11 cellular contexts compared by ENCODE assay signal in the genomic region with DNA sequence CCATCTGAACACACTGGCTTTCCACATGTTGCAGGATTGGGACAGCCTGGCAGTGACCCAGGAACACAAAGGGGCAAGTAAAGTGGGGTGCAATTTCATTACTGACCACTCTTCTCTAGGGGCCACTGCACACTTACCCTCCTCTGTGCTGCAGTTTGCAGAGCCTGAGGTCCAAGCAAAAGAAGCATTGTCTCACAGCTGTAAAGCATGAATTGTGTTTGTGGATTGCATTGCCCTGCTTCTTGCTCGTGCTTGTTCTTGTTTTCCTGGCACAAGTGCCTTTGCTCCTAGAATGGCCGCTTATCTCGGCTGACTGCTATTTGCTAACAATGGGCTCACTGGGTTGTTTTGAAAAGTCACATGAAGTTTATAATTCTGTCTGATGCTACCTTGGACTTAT.
DNase-seq lines count a peak whose midpoint lies in the region; ATAC-seq and TF ChIP-seq lines count a peak whose summit lies in the region.
"Had no signal": no experiment of that assay in that cellular context is flagged by ENCODE, and none has a peak within 500 bp of the region (broad histone marks: within the 10 kb centered on the region; RNA-seq: fewer than 3 reads in every experiment).

No MANE protein-coding gene starts in this region.

- H3K4me3 Mint-ChIP-seq in activated T-helper 1 cell treated with anti-CD3 and anti-CD28 coated beads, Interleukin-12 subunit alpha, Interleukin-12 subunit beta, Interleukin-2, Interleukin-4 antibody, amounts not matched to agents 30 ng/mL and 10 ng/mL and 1 ng/mL, durations not matched to agents 14 hours and 24 hours and 36 hours = no peak overlapping the region

- H3K9me3 Mint-ChIP-seq in activated T-helper 1 cell treated with anti-CD3 and anti-CD28 coated beads, Interleukin-12 subunit alpha, Interleukin-12 subunit beta, Interleukin-2, Interleukin-4 antibody, amounts not matched to agents 30 ng/mL and 10 ng/mL and 1 ng/mL, durations not matched to agents 14 hours and 24 hours and 36 hours = peaks cover 10% of the 10 kb centered on the region

- ATAC-seq in sciatic nerve = peak; percentile 66
- no peak for ATAC-seq in omental fat pad (ENCODE audit: low FRiP score)
- ATAC-seq: activated CD4-positive, CD25-positive, alpha-beta regulatory T cell treated with anti-CD3 and anti-CD28 coated beads, Interleukin-2, amount 50 U/mL, for 24 hours had no signal

- no peak for TF ChIP-seq CTCF in omental fat pad (IDR thresholded peaks at IDR 0.05)

- no peaks in the 10 kb centered on the region for H3K36me3 Mint-ChIP-seq in activated T-helper 1 cell treated with anti-CD3 and anti-CD28 coated beads, Interleukin-12 subunit alpha, Interleukin-12 subunit beta, Interleukin-2, Interleukin-4 antibody, amounts not matched to agents 30 ng/mL and 10 ng/mL and 1 ng/mL, durations not matched to agents 14 hours and 24 hours and 36 hours (ENCODE audit: low read depth)

- H3K27me3 Mint-ChIP-seq in activated T-helper 1 cell treated with anti-CD3 and anti-CD28 coated beads, Interleukin-12 subunit alpha, Interleukin-12 subunit beta, Interleukin-2, Interleukin-4 antibody, amounts not matched to agents 30 ng/mL and 10 ng/mL and 1 ng/mL, durations not matched to agents 14 hours and 24 hours and 36 hours (ENCODE audit: insufficient read depth) = peaks cover 2% of the 10 kb centered on the region

- no peaks in the 10 kb centered on the region for H3K4me1 Mint-ChIP-seq in activated T-helper 1 cell treated with anti-CD3 and anti-CD28 coated beads, Interleukin-12 subunit alpha, Interleukin-12 subunit beta, Interleukin-2, Interleukin-4 antibody, amounts not matched to agents 30 ng/mL and 10 ng/mL and 1 ng/mL, durations not matched to agents 14 hours and 24 hours and 36 hours (ENCODE audit: low read depth)

- no peak overlapping the region for H3K27ac Mint-ChIP-seq in activated T-helper 1 cell treated with anti-CD3 and anti-CD28 coated beads, Interleukin-12 subunit alpha, Interleukin-12 subunit beta, Interleukin-2, Interleukin-4 antibody, amounts not matched to agents 30 ng/mL and 10 ng/mL and 1 ng/mL, durations not matched to agents 14 hours and 24 hours and 36 hours

- intact Hi-C loops in sciatic nerve (cut with DNase I) = no loop called here
- intact Hi-C loops in activated T-helper 1 cell treated with anti-CD3 and anti-CD28 coated beads, Interleukin-12 subunit alpha, Interleukin-12 subunit beta, Interleukin-2, Interleukin-4 antibody, amounts not matched to agents 30 ng/mL and 10 ng/mL and 1 ng/mL, durations not matched to agents 14 hours and 24 hours and 36 hours (cut with micrococcal nuclease) = no loop called here

- DNase-seq in NCI-H69 (lab: John Stamatoyannopoulos, UW) = peak; percentile 17
- peak; percentile 6 for DNase-seq in dermis blood vessel endothelial cell
- peak; percentile 63 for DNase-seq in inferior parietal cortex (ENCODE audit: extremely low spot score)
- DNase-seq in sciatic nerve (ENCODE audit: low spot score) = no peak
- DNase-seq in activated T-helper 1 cell treated with anti-CD3 and anti-CD28 coated beads, Interleukin-12 subunit alpha, Interleukin-12 subunit beta, Interleukin-2, Interleukin-4 antibody, amounts not matched to agents 30 ng/mL and 10 ng/mL and 1 ng/mL, durations not matched to agents 14 hours and 24 hours and 36 hours (ENCODE audit: low spot score) = no peak
- no peak for DNase-seq in omental fat pad (ENCODE audit: low spot score)
- no peak for DNase-seq in HK-2 (ENCODE audit: unreplicated experiment)
- DNase-seq in mesenteric fat pad (ENCODE audit: low spot score) = no peak
- DNase-seq: activated naive CD4-positive, alpha-beta T cell treated with Interleukin-2 at 50 U/mL for 16 hours; Peyer's patch had no signal

Comparison
In these comparisons a context has a peak if more than half of its experiments do, and no peak if none do; other contexts are left out.
1. DNase-seq: peak in NCI-H69 (single experiment), dermis blood vessel endothelial cell (single experiment) and inferior parietal cortex (single experiment); none in sciatic nerve (single experiment), activated T-helper 1 cell treated with anti-CD3 and anti-CD28 coated beads, Interleukin-12 subunit alpha, Interleukin-12 subunit beta, Interleukin-2, Interleukin-4 antibody, amounts not matched to agents 30 ng/mL and 10 ng/mL and 1 ng/mL, durations not matched to agents 14 hours and 24 hours and 36 hours (single experiment), omental fat pad (single experiment), HK-2 (single experiment) and mesenteric fat pad (single experiment).